10 cellular contexts compared by ENCODE assay signal in the genomic region with DNA sequence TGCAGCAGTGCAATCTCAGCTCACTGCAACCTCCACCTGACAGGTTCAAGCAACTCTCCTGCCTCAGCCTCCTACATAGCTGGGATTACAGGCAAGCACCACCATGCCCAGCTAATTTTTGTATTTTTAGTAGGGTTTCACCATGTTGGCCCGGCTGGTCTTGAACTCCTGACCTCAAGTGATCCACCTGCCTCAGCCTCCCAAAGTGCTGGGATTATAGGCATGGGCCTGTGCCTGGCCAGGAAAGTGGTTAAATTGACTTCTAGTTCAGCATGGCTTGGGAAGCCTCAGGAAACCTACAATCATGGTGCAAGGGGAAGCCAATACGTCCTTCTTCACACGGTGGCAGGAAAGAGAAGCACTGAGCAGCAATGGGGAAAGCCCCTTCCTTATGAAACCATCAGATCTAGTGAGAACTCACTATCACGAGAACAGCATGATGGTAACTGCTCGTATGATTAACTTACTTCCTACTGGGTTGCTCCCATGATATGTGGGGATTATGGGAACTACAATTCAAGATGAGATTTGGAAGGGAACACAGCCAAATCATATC. TPM values are rescaled to one million over a fixed set of nuclear protein-coding genes. Genes with fewer than 3 reads are reported as not detected.
DNase-seq lines count a peak whose midpoint lies in the region; ATAC-seq and TF ChIP-seq lines count a peak whose summit lies in the region.
"Not testable (repeated sequence)": the region's sequence is repeated elsewhere in the genome, so short reads cannot be mapped to it uniquely, and the experiment has no call there.
"Had no signal": no experiment of that assay in that cellular context is flagged by ENCODE, and none has a peak within 500 bp of the region (broad histone marks: within the 10 kb centered on the region; RNA-seq: fewer than 3 reads in every experiment).

No MANE protein-coding gene starts in this region.

- peak; percentile 41 for ATAC-seq in GM18907 (IDR thresholded peaks at IDR 0.05; ENCODE audit: unreplicated experiment)
- peak; percentile 45 for ATAC-seq in GM21786 (IDR thresholded peaks at IDR 0.05; ENCODE audit: unreplicated experiment)
- peak; percentile 29 for ATAC-seq in HG03457 (IDR thresholded peaks at IDR 0.05; ENCODE audit: unreplicated experiment)
- peak; percentile 39 for ATAC-seq in Right ventricle myocardium inferior

- H3K36me3 Mint-ChIP-seq in CD14-positive monocyte = not testable (repeated sequence)

- peak; percentile 83 for DNase-seq in CD14-positive monocyte (ENCODE audit: low spot score)
- peak; percentile 75 for DNase-seq in SIG-M5 treated with dmso at 0.1 percent for 504 hours (lab: John Stamatoyannopoulos, UW; ENCODE audit: unreplicated experiment)
- DNase-seq in activated T-cell treated with anti-CD3 and anti-CD28 coated beads for 4 hours = peak; percentile 30
- not testable (repeated sequence) for DNase-seq in Right ventricle myocardium inferior (ENCODE audit: missing footprints)
- peak; percentile 55 for DNase-seq in stimulated activated CD4-positive, alpha-beta T cell treated with anti-CD3 and anti-CD28 coated beads, Interleukin-15, amount 100 ng/mL, for 24 hours

- not testable (repeated sequence) for H3K9me3 Mint-ChIP-seq in CD14-positive monocyte

- H3K4me1 Mint-ChIP-seq in CD14-positive monocyte = peaks cover 33% of the 10 kb centered on the region

- not testable (repeated sequence) for H3K27me3 Mint-ChIP-seq in CD14-positive monocyte (ENCODE audit: low read depth in 3 of 3)

- peak overlapping the region in 3 of 7 donors; percentile 97 to 98 (median 98) for H3K27ac Mint-ChIP-seq in CD14-positive monocyte

- intact Hi-C loops in CD14-positive monocyte (cut with micrococcal nuclease); Right ventricle myocardium inferior (cut with DNase I): not testable (repeated sequence)

- H3K4me3 Mint-ChIP-seq in CD14-positive monocyte = peak overlapping the region in 1 of 2 donors; percentile 68

- TF ChIP-seq CTCF in CD14-positive monocyte (IDR thresholded peaks at IDR 0.05) = not testable (repeated sequence)

RNA-seq across cellular contexts. Expression of a gene that starts 1.0 kb away (rescaled TPM):
- polyA plus RNA-seq in CD14-positive monocyte = 100 to 1,000 TPM; 356 to 363 TPM
- 2.0 TPM for total RNA-seq in Right ventricle myocardium inferior
- total RNA-seq: A673 had no signal

RNA-seq across cellular contexts. Expression of a gene that starts 26.4 kb away (rescaled TPM):
- 10 to 100 TPM; 15.8 to 16.0 TPM for polyA plus RNA-seq in CD14-positive monocyte
- total RNA-seq in Right ventricle myocardium inferior = 0.46 TPM
- total RNA-seq: A673, osteoblast had no signal
